Comparison of ENCODE assay signal across 8 cellular contexts in the genomic region with DNA sequence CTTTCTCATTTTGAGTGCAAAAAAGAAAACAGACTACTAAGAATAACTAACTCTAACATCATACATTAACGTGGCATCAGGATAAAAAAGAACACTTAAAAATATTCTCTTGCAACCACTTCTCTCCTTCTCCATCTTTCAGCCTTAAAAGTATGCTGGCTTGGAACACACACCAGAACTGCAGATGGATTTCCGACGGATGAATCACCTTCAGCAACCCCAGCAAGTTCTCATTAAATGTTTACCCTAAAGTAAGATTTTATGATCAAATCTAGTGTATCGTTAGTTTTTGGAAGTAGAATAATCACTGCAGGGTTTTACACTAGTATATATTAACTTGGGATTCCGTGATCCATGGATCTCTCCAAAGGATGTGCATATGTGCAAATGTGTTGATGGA.
A peak's percentile ranks its signal among the peaks of the same experiment; 100 is the strongest.
DNase-seq lines count a peak whose midpoint lies in the region; ATAC-seq and TF ChIP-seq lines count a peak whose summit lies in the region.

No MANE protein-coding gene starts in this region.

- no peak for DNase-seq in NT2/D1 (ENCODE audit: low read depth, low spot score)
- DNase-seq in cortex of kidney (lab: John Stamatoyannopoulos, UW): no peak
- no peak for DNase-seq in cerebellar cortex (ENCODE audit: low spot score)

- no peak for ATAC-seq in HG02642 (IDR thresholded peaks at IDR 0.05; ENCODE audit: poor library complexity, unreplicated experiment)
- ATAC-seq in HG03571 (IDR thresholded peaks at IDR 0.05; ENCODE audit: unreplicated experiment): no peak

- no peak overlapping the region for H2AFZ ChIP-seq in parathyroid adenoma

- H3K4me1 ChIP-seq in ES-I3 (ENCODE audit: insufficient read depth, low read length) (no peaks in the 10 kb centered on the region), NT2/D1 (ENCODE audit: insufficient read depth, insufficient read length) (no peaks in the 10 kb centered on the region), endocrine pancreas (ENCODE audit: control insufficient read depth, insufficient read depth, low read length) (peaks cover 5% of the 10 kb centered on the region), parathyroid adenoma (peaks cover 12% of the 10 kb centered on the region)

- H3K9ac ChIP-seq in ES-I3 (ENCODE audit: low read depth, low read length): peak overlapping the region; percentile 92; the same call in 1 of the 2 replicates
- H3K9ac ChIP-seq in NT2/D1 (ENCODE audit: insufficient read length, low read depth): peak overlapping the region; percentile 92
- H3K9ac ChIP-seq in endocrine pancreas (ENCODE audit: control insufficient read depth, insufficient read depth, low read length): no peak overlapping the region
- no peak overlapping the region for H3K9ac ChIP-seq in parathyroid adenoma

- H3K4me3 ChIP-seq in NT2/D1 (ENCODE audit: insufficient read length, low read depth) (peak overlapping the region; percentile 90), endocrine pancreas (ENCODE audit: control insufficient read depth, insufficient read depth, low read length) (peak overlapping the region; percentile 69), parathyroid adenoma (ENCODE audit: low read depth, low read length) (no peak overlapping the region)

- peaks cover 10% of the 10 kb centered on the region for H3K79me2 ChIP-seq in parathyroid adenoma

- TF ChIP-seq CTCF in parathyroid adenoma (IDR thresholded peaks at IDR 0.05): no peak

- peak overlapping the region; percentile 75 for H3K4me2 ChIP-seq in parathyroid adenoma (ENCODE audit: low read length)

- H3K9me3 ChIP-seq in ES-I3 (ENCODE audit: control insufficient read depth, insufficient read depth, low read length): no peaks in the 10 kb centered on the region
- no peaks in the 10 kb centered on the region for H3K9me3 ChIP-seq in NT2/D1 (ENCODE audit: insufficient read depth, low read length)
- H3K9me3 ChIP-seq in endocrine pancreas (ENCODE audit: control insufficient read depth, low read length): no peaks in the 10 kb centered on the region
- H3K9me3 ChIP-seq in parathyroid adenoma (ENCODE audit: control insufficient read depth, low read length): no peaks in the 10 kb centered on the region

- H3K27me3 ChIP-seq in NT2/D1 (ENCODE audit: insufficient read depth, insufficient read length) (no peaks in the 10 kb centered on the region), endocrine pancreas (ENCODE audit: control insufficient read depth, insufficient read depth, low read length) (no peaks in the 10 kb centered on the region), parathyroid adenoma (ENCODE audit: control insufficient read depth, insufficient read depth, low read length) (no peaks in the 10 kb centered on the region)

- H3K27ac ChIP-seq in parathyroid adenoma: no peak overlapping the region

- H3K36me3 ChIP-seq in ES-I3 (ENCODE audit: insufficient read depth, low read length) (no peaks in the 10 kb centered on the region), NT2/D1 (ENCODE audit: insufficient read depth, insufficient read length, low read length) (peaks cover 8% of the 10 kb centered on the region), endocrine pancreas (ENCODE audit: control insufficient read depth, insufficient read depth, low read length) (no peaks in the 10 kb centered on the region), parathyroid adenoma (ENCODE audit: control insufficient read depth, insufficient read depth, low read length) (no peaks in the 10 kb centered on the region)

Comparison
In these comparisons a context has a peak if more than half of its experiments do, and no peak if none do; other contexts are left out.
1. H3K9ac ChIP-seq: peak in ES-I3 (single experiment) and NT2/D1 (single experiment); none in endocrine pancreas (single experiment) and parathyroid adenoma (single experiment).